13 cellular contexts compared by ENCODE assay signal in the genomic region with DNA sequence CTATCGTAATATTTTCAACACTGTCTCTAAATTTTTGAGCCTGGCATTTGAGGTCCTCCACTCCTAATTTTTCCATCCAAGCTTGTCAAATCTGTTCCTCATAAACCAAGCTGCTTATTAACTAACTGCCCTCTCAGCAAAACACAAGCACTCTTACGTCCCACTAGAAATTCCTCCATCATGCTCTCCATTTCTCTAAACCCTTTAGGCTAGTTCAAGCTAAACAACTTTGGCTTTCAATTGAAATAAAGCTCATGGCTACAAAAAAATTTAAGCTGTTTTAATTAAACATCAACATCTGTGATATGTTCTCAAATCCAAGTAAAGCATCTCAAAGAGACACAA. TPM values are rescaled to one million over a fixed set of nuclear protein-coding genes. Genes with fewer than 3 reads are reported as not detected.
DNase-seq lines count a peak whose midpoint lies in the region; ATAC-seq and TF ChIP-seq lines count a peak whose summit lies in the region.
"Had no signal": no experiment of that assay in that cellular context is flagged by ENCODE, and none has a peak within 500 bp of the region (broad histone marks: within the 10 kb centered on the region; RNA-seq: fewer than 3 reads in every experiment).

No MANE protein-coding gene starts in this region.

- peaks cover 38% of the 10 kb centered on the region for H3K4me1 Mint-ChIP-seq in activated CD4-positive, alpha-beta memory T cell treated with anti-CD3 and anti-CD28 coated beads for 36 hours (ENCODE audit: low read depth)
- peaks cover 23% of the 10 kb centered on the region for H3K4me1 Mint-ChIP-seq in activated CD4-positive, alpha-beta memory T cell treated with anti-CD3 and anti-CD28 coated beads, Interleukin-2, amount 10 ng/mL, durations not matched to agents 7 days and 5 days
- H3K4me1 Mint-ChIP-seq in stimulated activated effector memory CD8-positive, alpha-beta T cell treated with anti-CD3 and anti-CD28 coated beads, Interleukin-12 subunit alpha, Interleukin-12 subunit beta, amount 100 ng/mL, for 72 hours, result peaks cover 20% of the 10 kb centered on the region
- H3K4me1 Mint-ChIP-seq: neural crest cell had no signal

- peaks cover 33% of the 10 kb centered on the region for H3K36me3 Mint-ChIP-seq in activated CD4-positive, alpha-beta memory T cell treated with anti-CD3 and anti-CD28 coated beads for 36 hours
- H3K36me3 Mint-ChIP-seq in activated CD4-positive, alpha-beta memory T cell treated with anti-CD3 and anti-CD28 coated beads, Interleukin-2, amount 10 ng/mL, durations not matched to agents 7 days and 5 days (ENCODE audit: low read depth), result peaks cover 51% of the 10 kb centered on the region
- peaks cover 85% of the 10 kb centered on the region for H3K36me3 Mint-ChIP-seq in stimulated activated effector memory CD8-positive, alpha-beta T cell treated with anti-CD3 and anti-CD28 coated beads, Interleukin-12 subunit alpha, Interleukin-12 subunit beta, amount 100 ng/mL, for 72 hours

- intact Hi-C loops in activated CD4-positive, alpha-beta memory T cell treated with anti-CD3 and anti-CD28 coated beads for 36 hours (cut with micrococcal nuclease), result loop anchor here (1.0 to 5.0 kb wide), 4 partner anchors 16 to 294 kb away; no protein-coding TSS in a partner anchor
- intact Hi-C loops in uterus (cut with DNase I; ENCODE audit: low total_unique reads), result no loop called here
- intact Hi-C loops in heart right ventricle (cut with DNase I), result loop anchor here in 1 of 10 donors (5.0 kb wide), 1 partner anchor 44 kb away; a partner anchor contains a TSS

- peaks cover 22% of the 10 kb centered on the region for H3K4me1 ChIP-seq in SJSA1 (replicated peaks)
- H3K4me1 ChIP-seq in foreskin keratinocyte, result peaks cover 22% of the 10 kb centered on the region
- no peaks in the 10 kb centered on the region for H3K4me1 ChIP-seq in uterus
- H3K4me1 ChIP-seq in heart right ventricle, result peaks cover 0 to 9% (median 2%) of the 10 kb centered on the region in 9 donors
- H3K4me1 ChIP-seq: right lobe of liver had no signal

- POLR2A ChIA-PET in activated CD4-positive, alpha-beta memory T cell treated with anti-CD3 and anti-CD28 coated beads for 36 hours (lab: Charles Lee), result interaction anchor here (1.0 to 3.1 kb wide), 4 partner anchors 27 to 44 kb away, joined by 3 to 28 read pairs (median 4); no protein-coding TSS in a partner anchor
- POLR2A ChIA-PET in activated CD4-positive, alpha-beta memory T cell treated with anti-CD3 and anti-CD28 coated beads, Interleukin-2, amount 10 ng/mL, durations not matched to agents 7 days and 5 days (lab: Charles Lee), result interaction anchor here (1.7 to 2.2 kb wide), 2 partner anchors 9 to 44 kb away, joined by 5 to 12 read pairs; no protein-coding TSS in a partner anchor

- no peak overlapping the region for H3K4me3 ChIP-seq in SJSA1
- H3K4me3 ChIP-seq in uterus, result no peak overlapping the region
- H3K4me3 ChIP-seq in heart right ventricle, result no peak overlapping the region
- H3K4me3 ChIP-seq: left ventricle myocardium inferior, right lobe of liver had no signal

- TF ChIP-seq CTCF in foreskin keratinocyte (conservative IDR thresholded peaks at IDR 0.05) (no peak), uterus (IDR thresholded peaks at IDR 0.05) (no peak), heart right ventricle (IDR thresholded peaks at IDR 0.05) (no peak)

- WGBS in heart right ventricle, 2 donors, result 92 to 99% methylated on average over 2 of the region's 2 CpGs

- DNase-seq in activated CD4-positive, alpha-beta memory T cell treated with anti-CD3 and anti-CD28 coated beads for 36 hours, result no peak
- no peak for DNase-seq in activated CD4-positive, alpha-beta memory T cell treated with anti-CD3 and anti-CD28 coated beads, Interleukin-2, amount 10 ng/mL, durations not matched to agents 7 days and 5 days
- DNase-seq in SJSA1 (ENCODE audit: low read depth in 1 of 2, low spot score in 2 of 2) (no peak), foreskin keratinocyte (no peak), uterus (no peak), heart right ventricle (no peak)
- no peak for DNase-seq in stimulated activated effector memory CD8-positive, alpha-beta T cell treated with anti-CD3 and anti-CD28 coated beads, Interleukin-12 subunit alpha, Interleukin-12 subunit beta, amount 100 ng/mL, for 72 hours (ENCODE audit: low spot score in 2 of 2)
- DNase-seq: left ventricle myocardium inferior, NCI-H1694, NCI-H526, right lobe of liver had no signal

- no peak overlapping the region for H3K4me3 Mint-ChIP-seq in activated CD4-positive, alpha-beta memory T cell treated with anti-CD3 and anti-CD28 coated beads for 36 hours
- no peak overlapping the region for H3K4me3 Mint-ChIP-seq in activated CD4-positive, alpha-beta memory T cell treated with anti-CD3 and anti-CD28 coated beads, Interleukin-2, amount 10 ng/mL, durations not matched to agents 7 days and 5 days
- H3K4me3 Mint-ChIP-seq in stimulated activated effector memory CD8-positive, alpha-beta T cell treated with anti-CD3 and anti-CD28 coated beads, Interleukin-12 subunit alpha, Interleukin-12 subunit beta, amount 100 ng/mL, for 72 hours, result no peak overlapping the region
- H3K4me3 Mint-ChIP-seq: neural crest cell had no signal

- H3K9me3 ChIP-seq in SJSA1 (replicated peaks) (no peaks in the 10 kb centered on the region), uterus (no peaks in the 10 kb centered on the region), heart right ventricle (no peaks in the 10 kb centered on the region)
- H3K9me3 ChIP-seq: left ventricle myocardium inferior, right lobe of liver had no signal

- peaks cover 86% of the 10 kb centered on the region for H3K36me3 ChIP-seq in SJSA1
- H3K36me3 ChIP-seq in uterus, result peaks cover 0 to 2% of the 10 kb centered on the region in 2 donors
- H3K36me3 ChIP-seq in heart right ventricle, result peaks cover 0 to 92% (median 33%) of the 10 kb centered on the region in 9 donors

- H3K27me3 ChIP-seq in SJSA1 (replicated peaks) (no peaks in the 10 kb centered on the region), foreskin keratinocyte (no peaks in the 10 kb centered on the region), uterus (no peaks in the 10 kb centered on the region), heart right ventricle (no peaks in the 10 kb centered on the region)
- H3K27me3 ChIP-seq: right lobe of liver had no signal

- H3K27me3 Mint-ChIP-seq in activated CD4-positive, alpha-beta memory T cell treated with anti-CD3 and anti-CD28 coated beads for 36 hours, result no peaks in the 10 kb centered on the region
- H3K27me3 Mint-ChIP-seq in activated CD4-positive, alpha-beta memory T cell treated with anti-CD3 and anti-CD28 coated beads, Interleukin-2, amount 10 ng/mL, durations not matched to agents 7 days and 5 days, result no peaks in the 10 kb centered on the region

- TF ChIP-seq POLR2A in uterus (IDR thresholded peaks at IDR 0.05), result no peak

- H3K9me3 Mint-ChIP-seq in activated CD4-positive, alpha-beta memory T cell treated with anti-CD3 and anti-CD28 coated beads for 36 hours, result no peaks in the 10 kb centered on the region
- no peaks in the 10 kb centered on the region for H3K9me3 Mint-ChIP-seq in activated CD4-positive, alpha-beta memory T cell treated with anti-CD3 and anti-CD28 coated beads, Interleukin-2, amount 10 ng/mL, durations not matched to agents 7 days and 5 days
- H3K9me3 Mint-ChIP-seq in stimulated activated effector memory CD8-positive, alpha-beta T cell treated with anti-CD3 and anti-CD28 coated beads, Interleukin-12 subunit alpha, Interleukin-12 subunit beta, amount 100 ng/mL, for 72 hours, result no peaks in the 10 kb centered on the region
- H3K9me3 Mint-ChIP-seq: neural crest cell had no signal

- peak overlapping the region; percentile 66 for H3K27ac Mint-ChIP-seq in activated CD4-positive, alpha-beta memory T cell treated with anti-CD3 and anti-CD28 coated beads for 36 hours
- no peak overlapping the region for H3K27ac Mint-ChIP-seq in activated CD4-positive, alpha-beta memory T cell treated with anti-CD3 and anti-CD28 coated beads, Interleukin-2, amount 10 ng/mL, durations not matched to agents 7 days and 5 days
- peak overlapping the region; percentile 72 for H3K27ac Mint-ChIP-seq in stimulated activated effector memory CD8-positive, alpha-beta T cell treated with anti-CD3 and anti-CD28 coated beads, Interleukin-12 subunit alpha, Interleukin-12 subunit beta, amount 100 ng/mL, for 72 hours

- CTCF ChIA-PET in activated CD4-positive, alpha-beta memory T cell treated with anti-CD3 and anti-CD28 coated beads for 36 hours (lab: Charles Lee), result interaction anchor here (1.0 to 2.9 kb wide), 5 partner anchors 12 to 154 kb away, joined by 3 to 14 read pairs (median 3); no protein-coding TSS in a partner anchor
- CTCF ChIA-PET in activated CD4-positive, alpha-beta memory T cell treated with anti-CD3 and anti-CD28 coated beads, Interleukin-2, amount 10 ng/mL, durations not matched to agents 7 days and 5 days (lab: Charles Lee), result no interaction called here

- H3K27ac ChIP-seq in SJSA1, result peak overlapping the region; percentile 35
- peak overlapping the region; percentile 97 for H3K27ac ChIP-seq in foreskin keratinocyte
- no peak overlapping the region for H3K27ac ChIP-seq in uterus
- H3K27ac ChIP-seq in heart right ventricle, result no peak overlapping the region
- H3K27ac ChIP-seq: left ventricle myocardium inferior, right lobe of liver had no signal

- ATAC-seq in foreskin keratinocyte (peak; percentile 42), GM18868 (IDR thresholded peaks at IDR 0.05; ENCODE audit: unreplicated experiment) (no peak), heart right ventricle (no peak)
- ATAC-seq in stimulated activated effector memory CD8-positive, alpha-beta T cell treated with anti-CD3 and anti-CD28 coated beads, Interleukin-12 subunit alpha, Interleukin-12 subunit beta, amount 100 ng/mL, for 72 hours, result no peak
- ATAC-seq: right lobe of liver had no signal

RNA-seq across cellular contexts. Expression of a gene that starts 45.7 kb away (rescaled TPM):
- 10 to 100 TPM; 91.4 to 92.6 TPM for total RNA-seq in activated CD4-positive, alpha-beta memory T cell treated with anti-CD3 and anti-CD28 coated beads for 36 hours
- total RNA-seq in activated CD4-positive, alpha-beta memory T cell treated with anti-CD3 and anti-CD28 coated beads, Interleukin-2, amount 10 ng/mL, durations not matched to agents 7 days and 5 days, result 100 to 1,000 TPM; 126 to 127 TPM
- 141 TPM in 2 replicates for total RNA-seq in SJSA1 (2014; rRNA removed; shearing (Covaris generic))
- total RNA-seq in foreskin keratinocyte, result 56.2 and 58.3 TPM in 2 replicates
- 43.3 and 50.1 TPM in 2 replicates for polyA plus RNA-seq in foreskin keratinocyte
- 10 to 100 TPM; 20.2 to 78.2 (median 73.6) TPM for total RNA-seq in uterus
- 10 to 100 TPM; 16.2 to 37.4 (median 22.2) TPM for total RNA-seq in heart right ventricle
- 10 to 100 TPM in 1 of 2 donors, 1 to 10 TPM in 1; 9.4 to 30.0 TPM for polyA plus RNA-seq in heart right ventricle

Comparison
In these comparisons a context has a peak if more than half of its experiments do, and no peak if none do; other contexts are left out.
1. H3K27ac ChIP-seq: peak in SJSA1 (single experiment) and foreskin keratinocyte (single experiment); none in uterus (0 of 2) and heart right ventricle (0 of 10).